ENCODE assay signal across 17 cellular contexts in the genomic region with DNA sequence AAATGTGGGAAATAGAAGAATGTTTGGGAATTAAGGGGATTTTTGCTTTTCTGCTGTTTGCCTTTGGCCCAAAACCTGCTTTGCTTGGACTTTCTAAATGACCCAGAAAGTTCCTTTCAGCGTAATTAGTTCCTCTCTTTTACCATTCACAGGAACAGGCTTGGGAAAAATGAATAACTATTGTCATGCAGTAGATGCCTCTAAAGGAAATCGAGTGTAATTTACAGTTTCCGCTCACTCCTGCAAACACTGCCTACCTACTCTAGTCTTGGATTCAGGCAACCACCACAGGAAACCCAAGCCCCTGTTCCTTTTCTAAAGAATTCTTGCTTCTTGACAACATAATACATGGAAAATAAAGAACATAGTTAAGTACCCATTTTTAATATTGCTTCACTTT. TPM values are rescaled to one million over a fixed set of nuclear protein-coding genes. Genes with fewer than 3 reads are reported as not detected.
A peak's percentile ranks its signal among the peaks of the same experiment; 100 is the strongest.
DNase-seq lines count a peak whose midpoint lies in the region; ATAC-seq and TF ChIP-seq lines count a peak whose summit lies in the region.
"Had no signal": no experiment of that assay in that cellular context is flagged by ENCODE, and none has a peak within 500 bp of the region (broad histone marks: within the 10 kb centered on the region; RNA-seq: fewer than 3 reads in every experiment).

No MANE protein-coding gene starts in this region.

- no peaks in the 10 kb centered on the region for H3K79me2 ChIP-seq in mammary epithelial cell (ENCODE audit: insufficient read depth, low read length)

- 0 out of 2 replicates have a peak overlapping the region, but pooled peaks have one; percentile 18 for H3K4me3 ChIP-seq in HUES64 (ENCODE audit: low read length)
- no peak overlapping the region for H3K4me3 ChIP-seq in transverse colon
- H3K4me3 ChIP-seq in mammary epithelial cell (replicated peaks in 1 of 3; ENCODE audit: insufficient read depth in 1 of 3, low read depth in 2 of 3, low read length in 3 of 3), result no peak overlapping the region
- H3K4me3 ChIP-seq in psoas muscle, result no peak overlapping the region

- H3K36me3 ChIP-seq in HUES64 (ENCODE audit: insufficient read depth, low read length), result no peaks in the 10 kb centered on the region
- H3K36me3 ChIP-seq in transverse colon, result no peaks in the 10 kb centered on the region
- no peaks in the 10 kb centered on the region for H3K36me3 ChIP-seq in mammary epithelial cell (ENCODE audit: insufficient read depth, low read length)
- H3K36me3 ChIP-seq in psoas muscle (ENCODE audit: insufficient read depth in 1 of 2, low read depth in 1 of 2), result no peaks in the 10 kb centered on the region

- H3K9me3 Mint-ChIP-seq in dendritic cell treated with granulocyte-macrophage colony-stimulating factor and Interleukin-4, amounts not matched to agents 40 ng/mL and 50 ng/mL, for 4 days, result no peaks in the 10 kb centered on the region

- no peak for TF ChIP-seq EP300 in transverse colon (IDR thresholded peaks at IDR 0.05; ENCODE audit: low read depth)

- no peaks in the 10 kb centered on the region for H4K20me1 ChIP-seq in mammary epithelial cell (ENCODE audit: insufficient read depth, low read length)

- CTCF ChIA-PET in mammary epithelial cell (lab: Charles Lee; ENCODE audit: low non-redundant PET), result no interaction called here

- H3K4me2 ChIP-seq in mammary epithelial cell (ENCODE audit: insufficient read depth, low read depth, low read length), result no peak overlapping the region

- BruUV-seq in mammary epithelial cell (replicated peaks; lab: Mats Ljungman, UMichigan), result no TSS peak

- intact Hi-C loops in dendritic cell treated with granulocyte-macrophage colony-stimulating factor and Interleukin-4, amounts not matched to agents 40 ng/mL and 50 ng/mL, for 4 days (cut with micrococcal nuclease), result no loop called here
- intact Hi-C loops in transverse colon (cut with DNase I; ENCODE audit: low total_unique reads), result no loop called here
- intact Hi-C loops in mammary epithelial cell (cut with micrococcal nuclease), result no loop called here
- intact Hi-C loops in psoas muscle (cut with DNase I), result no loop called here

- H3K4me1 Mint-ChIP-seq in dendritic cell treated with granulocyte-macrophage colony-stimulating factor and Interleukin-4, amounts not matched to agents 40 ng/mL and 50 ng/mL, for 4 days (ENCODE audit: low read depth), result peaks cover 27% of the 10 kb centered on the region

- no peak for TF ChIP-seq POLR2A in transverse colon (IDR thresholded peaks at IDR 0.05)

- H3K27me3 ChIP-seq in HUES64 (ENCODE audit: insufficient read depth, low read length) (no peaks in the 10 kb centered on the region), transverse colon (no peaks in the 10 kb centered on the region), mammary epithelial cell (ENCODE audit: insufficient read depth, low read length) (no peaks in the 10 kb centered on the region), psoas muscle (ENCODE audit: insufficient read depth in 3 of 3, low read length in 2 of 3) (no peaks in the 10 kb centered on the region)

- H3K27ac ChIP-seq in HUES64 (ENCODE audit: low read depth, low read length), result peak overlapping the region; percentile 68
- no peak overlapping the region for H3K27ac ChIP-seq in transverse colon
- H3K27ac ChIP-seq in mammary epithelial cell (ENCODE audit: insufficient read depth, low read depth, low read length), result no peak overlapping the region
- no peak overlapping the region for H3K27ac ChIP-seq in psoas muscle

- no peaks in the 10 kb centered on the region for H3K27me3 Mint-ChIP-seq in dendritic cell treated with granulocyte-macrophage colony-stimulating factor and Interleukin-4, amounts not matched to agents 40 ng/mL and 50 ng/mL, for 4 days

- dilution Hi-C loops in mammary epithelial cell (cut with HindIII; ENCODE audit: low sequenced_read_pairs), result no loop called here

- 42% methylated on average over 3 of the region's 3 CpGs for WGBS in HUES64
- WGBS in transverse colon (ENCODE audit: low coverage in 1 of 2), 2 donors, result 76 to 100% methylated on average over 1 to 3 of the region's 3 CpGs
- 65% methylated on average over 3 of the region's 3 CpGs for WGBS in mammary epithelial cell (ENCODE audit: low coverage, missing lambda C conversion rate)
- WGBS in psoas muscle, 3 donors, result 53 to 60% (median 53%) methylated on average over 3 of the region's 3 CpGs

- no peaks in the 10 kb centered on the region for H3K36me3 Mint-ChIP-seq in dendritic cell treated with granulocyte-macrophage colony-stimulating factor and Interleukin-4, amounts not matched to agents 40 ng/mL and 50 ng/mL, for 4 days (ENCODE audit: low read depth)

- no peaks in the 10 kb centered on the region for H3K9me3 ChIP-seq in HUES64 (ENCODE audit: insufficient read depth, low read depth, low read length)
- H3K9me3 ChIP-seq in transverse colon, result no peaks in the 10 kb centered on the region
- no peaks in the 10 kb centered on the region for H3K9me3 ChIP-seq in mammary epithelial cell (replicated peaks; ENCODE audit: insufficient read depth, low read length)
- H3K9me3 ChIP-seq in psoas muscle, result no peaks in the 10 kb centered on the region
- H3K9me3 ChIP-seq: Caco-2 had no signal

- no peak for TF ChIP-seq CTCF in transverse colon (IDR thresholded peaks at IDR 0.05)
- TF ChIP-seq CTCF in mammary epithelial cell (conservative IDR thresholded peaks at IDR 0.05 in 1 of 2, IDR thresholded peaks at IDR 0.05 in 1 of 2; ENCODE audit: extremely low read depth in 1 of 2, insufficient read depth in 1 of 2, low read depth in 1 of 2, low read length in 2 of 2), result no peak
- no peak for TF ChIP-seq CTCF in psoas muscle (IDR thresholded peaks at IDR 0.05)

- DNase-seq in iPS DF 4.7 (ENCODE audit: extremely low read depth, low spot score) (peak; percentile 64), NCI-H2227 treated with DMSO at 0.1 percent for 48 hours (lab: John Stamatoyannopoulos, UW) (no peak), transverse colon (no peak), mammary epithelial cell (no peak), psoas muscle (no peak)
- DNase-seq: Caco-2, DMS53, KG1, NCI-H1092, NCI-H510A, NCI-H82, SIG-M5 had no signal

- in situ Hi-C loops in transverse colon (cut with MboI; ENCODE audit: low pct_ligation_motif_present in 1 of 4, low pct_unique_long_range_greater_than_20kb in 1 of 4, low sequenced_read_pairs in 3 of 4) (no loop called here), mammary epithelial cell (cut with MboI; ENCODE audit: low sequenced_read_pairs in 2 of 2) (no loop called here)

- ATAC-seq in psoas muscle, result no peak
- ATAC-seq: HCT116 had no signal

- H3K4me1 ChIP-seq in HUES64 (ENCODE audit: insufficient read depth, low read length), result peaks cover 33% of the 10 kb centered on the region
- no peaks in the 10 kb centered on the region for H3K4me1 ChIP-seq in transverse colon
- no peaks in the 10 kb centered on the region for H3K4me1 ChIP-seq in mammary epithelial cell (ENCODE audit: insufficient read depth, low read length)
- H3K4me1 ChIP-seq in psoas muscle, result no peaks in the 10 kb centered on the region

- H3K27ac Mint-ChIP-seq in dendritic cell treated with granulocyte-macrophage colony-stimulating factor and Interleukin-4, amounts not matched to agents 40 ng/mL and 50 ng/mL, for 4 days, result peak overlapping the region; percentile 65

- no peak overlapping the region for H3K4me3 Mint-ChIP-seq in dendritic cell treated with granulocyte-macrophage colony-stimulating factor and Interleukin-4, amounts not matched to agents 40 ng/mL and 50 ng/mL, for 4 days

- H3K9ac ChIP-seq in HUES64 (ENCODE audit: low read depth, low read length) (peak overlapping the region; percentile 13; the same call in 1 of the 2 replicates), mammary epithelial cell (ENCODE audit: insufficient read depth, low read length) (no peak overlapping the region)

- H2AFZ ChIP-seq in mammary epithelial cell (ENCODE audit: low read depth, low read length), result no peak overlapping the region

RNA-seq across cellular contexts. Expression of a gene that starts 25.0 kb away (rescaled TPM):
- polyA plus RNA-seq in HUES64 (2013, experiment 1 of 2), result 0.55 TPM
- 2.0 TPM for polyA plus RNA-seq in HUES64 (2013, experiment 2 of 2)
- under 1 TPM in 2 of 4 donors, not detected in 2; 0.27 to 0.32 TPM for total RNA-seq in transverse colon
- under 1 TPM in 1 of 2 donors, not detected in 1; 0.17 TPM for total RNA-seq in mammary epithelial cell
- 0.10 TPM for polyA plus RNA-seq in mammary epithelial cell
- polyA minus RNA-seq in mammary epithelial cell, result not detected
- not detected for total RNA-seq in psoas muscle
- polyA plus RNA-seq in psoas muscle, result under 1 TPM in 1 of 3 donors, not detected in 2; 0.05 TPM
- total RNA-seq: HT-29 had no signal
- polyA plus RNA-seq: BJ had no signal

RNA-seq across cellular contexts. Expression of a gene that starts 51.4 kb away (rescaled TPM):
- polyA plus RNA-seq in HUES64 (2013, experiment 1 of 2), result 38.9 TPM
- 38.1 TPM for polyA plus RNA-seq in HUES64 (2013, experiment 2 of 2)
- total RNA-seq in transverse colon (10 to 100 TPM in 3 of 4 donors, 1 to 10 TPM in 1; 9.0 to 14.4 (median 11.6) TPM), mammary epithelial cell (10 to 100 TPM; 25.0 to 25.7 TPM), psoas muscle (10 to 100 TPM; 16.6 to 20.0 (median 18.2) TPM)
- polyA plus RNA-seq in mammary epithelial cell (17.7 TPM), psoas muscle (10 to 100 TPM; 15.8 to 43.1 (median 18.0) TPM)
- 9.2 TPM for polyA minus RNA-seq in mammary epithelial cell

RNA-seq across cellular contexts. Expression of a gene that starts 51.6 kb away (rescaled TPM):
- 67.7 TPM for polyA plus RNA-seq in HUES64 (2013, experiment 1 of 2)
- 58.5 TPM for polyA plus RNA-seq in HUES64 (2013, experiment 2 of 2)
- total RNA-seq in transverse colon (10 to 100 TPM in 2 of 4 donors, 1 to 10 TPM in 2; 1.5 to 15.6 (median 7.5) TPM), mammary epithelial cell (10 to 100 TPM; 20.8 to 39.8 TPM), psoas muscle (10 to 100 TPM; 11.3 to 22.2 (median 20.0) TPM)
- polyA plus RNA-seq in mammary epithelial cell (22.4 TPM), psoas muscle (10 to 100 TPM; 14.5 to 36.8 (median 25.4) TPM)
- 16.5 TPM for polyA minus RNA-seq in mammary epithelial cell
